8 cellular contexts compared by ENCODE assay signal in the genomic region with DNA sequence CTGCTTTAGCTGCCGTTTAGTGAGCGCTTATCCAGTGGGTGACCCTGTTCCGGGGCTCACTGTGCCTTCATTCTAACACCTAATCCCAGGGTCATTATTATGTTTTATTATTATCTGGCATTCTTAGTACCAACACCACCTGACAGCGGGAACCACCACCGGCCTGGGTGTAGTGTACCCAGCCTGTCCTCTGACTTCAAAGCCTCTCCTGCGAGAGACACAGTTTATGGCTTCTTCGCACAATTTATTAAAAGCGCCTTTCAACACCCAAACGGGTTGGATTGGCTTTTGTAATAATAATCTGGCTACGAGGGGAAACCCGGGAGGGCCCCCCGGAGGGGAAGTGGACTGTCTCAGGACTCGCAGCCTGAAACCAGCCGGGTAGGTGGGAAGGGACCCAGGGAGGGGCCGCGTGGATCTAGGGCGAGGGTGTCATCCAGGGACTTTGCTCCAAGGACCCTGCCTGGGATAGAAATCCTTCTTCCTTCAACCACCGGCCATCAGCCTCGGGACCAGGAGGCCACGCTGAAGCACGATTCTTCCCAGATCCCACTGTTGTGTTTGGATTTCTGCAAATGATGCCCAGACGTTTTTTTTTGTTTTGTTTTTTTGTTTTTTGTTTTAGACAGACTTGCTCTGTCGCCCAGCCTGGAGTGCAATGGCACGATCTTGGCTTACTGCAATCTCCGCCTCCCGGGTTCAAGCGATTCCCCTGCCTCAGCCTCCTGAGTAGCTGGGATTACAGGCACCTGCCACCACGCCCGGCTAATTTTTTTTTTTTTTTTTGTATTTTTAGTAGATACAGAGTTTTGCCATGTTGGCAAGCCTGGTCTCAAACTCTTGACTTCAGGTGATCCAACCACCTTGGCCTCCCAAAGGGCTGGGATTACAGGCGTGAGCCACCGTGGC. TPM values are rescaled to one million over a fixed set of nuclear protein-coding genes. Genes with fewer than 3 reads are reported as not detected.
DNase-seq lines count a peak whose midpoint lies in the region; ATAC-seq, FAIRE-seq and TF ChIP-seq lines count a peak whose summit lies in the region.

No MANE protein-coding gene starts in this region.

- no peaks in the 10 kb centered on the region for H3K9me2 ChIP-seq in OCI-LY1 (ENCODE audit: low read depth, low read length)

- H3K27me3 ChIP-seq in DND-41 (ENCODE audit: insufficient read depth, low read length, poor library complexity) (no peaks in the 10 kb centered on the region), OCI-LY1 (ENCODE audit: insufficient read depth, low read length) (no peaks in the 10 kb centered on the region), H1 (replicated peaks in 1 of 4; ENCODE audit: control insufficient read depth in 3 of 4, extremely low read depth in 1 of 4, insufficient read depth in 3 of 4, low read length in 3 of 4) (peaks cover 10 to 24% (median 22%) of the 10 kb centered on the region in 4 experiments), trophoblast cell (ENCODE audit: insufficient read depth, low read length) (no peaks in the 10 kb centered on the region)

- no peaks in the 10 kb centered on the region for H3F3A ChIP-seq in OCI-LY1 (ENCODE audit: insufficient read depth, low read length)

- H3K14ac ChIP-seq in H1 (ENCODE audit: insufficient read length) (no peak overlapping the region), trophoblast cell (ENCODE audit: low read length) (no peak overlapping the region)

- H2BK120ac ChIP-seq in H1 (replicated peaks; ENCODE audit: low read depth, low read length) (no peak overlapping the region), trophoblast cell (ENCODE audit: insufficient read depth, low read length, poor library complexity) (no peak overlapping the region)

- H3K27ac ChIP-seq in DND-41 (ENCODE audit: low read length) (peak overlapping the region; percentile 74), OCI-LY1 (ENCODE audit: low read depth, low read length, poor library complexity, severe bottlenecking) (peak overlapping the region; percentile 38), H1 (ENCODE audit: low read depth, low read length) (no peak overlapping the region), trophoblast cell (ENCODE audit: low read depth, low read length) (no peak overlapping the region)

- no peak for FAIRE-seq in H1 (lab: Jason Lieb, UNC)

- H3K9me3 ChIP-seq in DND-41 (ENCODE audit: insufficient read depth, low read length, severe bottlenecking) (no peaks in the 10 kb centered on the region), OCI-LY1 (ENCODE audit: low read length) (no peaks in the 10 kb centered on the region), H1 (ENCODE audit: insufficient read depth in 2 of 2, low read depth in 1 of 2, low read length in 1 of 2) (no peaks in the 10 kb centered on the region), trophoblast cell (ENCODE audit: insufficient read depth, low read depth, low read length) (no peaks in the 10 kb centered on the region)

- H3K79me1 ChIP-seq in H1 (ENCODE audit: low read depth, low read length): no peaks in the 10 kb centered on the region
- peaks cover 22% of the 10 kb centered on the region for H3K79me1 ChIP-seq in trophoblast cell (ENCODE audit: low read length)

- H2AK5ac ChIP-seq in H1 (ENCODE audit: low read depth, low read length) (no peak overlapping the region), trophoblast cell (ENCODE audit: low read length) (no peak overlapping the region)

- H4K8ac ChIP-seq in H1 (ENCODE audit: extremely low read depth, insufficient read depth, low read length) (no peak overlapping the region), trophoblast cell (ENCODE audit: low read depth, low read length) (no peak overlapping the region)

- no peak overlapping the region for H2BK5ac ChIP-seq in H1 (ENCODE audit: low read depth, low read length)
- no peak overlapping the region for H2BK5ac ChIP-seq in trophoblast cell (ENCODE audit: low read depth, low read length, poor library complexity)

- H2BK20ac ChIP-seq in H1 (ENCODE audit: low read length): no peak overlapping the region

- no peak overlapping the region for H3K4ac ChIP-seq in H1 (replicated peaks; ENCODE audit: insufficient read length, low read depth, low read length)
- no peak overlapping the region for H3K4ac ChIP-seq in trophoblast cell (ENCODE audit: low read depth, low read length)

- TF ChIP-seq POLR2A in H1 (IDR thresholded peaks at IDR 0.05; ENCODE audit: control extremely low read depth in 1 of 2, low read depth in 2 of 2, low read length in 2 of 2): no peak

- H3K18ac ChIP-seq in H1 (ENCODE audit: extremely low read depth, low read length) (no peak overlapping the region), trophoblast cell (ENCODE audit: low read length) (no peak overlapping the region)

- no peak overlapping the region for H4K91ac ChIP-seq in H1 (replicated peaks; ENCODE audit: insufficient read length, low read length)
- peak overlapping the region; percentile 79 for H4K91ac ChIP-seq in trophoblast cell (ENCODE audit: low read depth, low read length)

- peak overlapping the region; percentile 78 to 94; a peak in 3 of 4 replicates for H3K4me3 ChIP-seq in DND-41 (ENCODE audit: low read depth in 1 of 2, low read length in 2 of 2)
- H3K4me3 ChIP-seq in OCI-LY1 (ENCODE audit: low read depth, low read length, poor library complexity, severe bottlenecking): peak overlapping the region; percentile 73
- peak overlapping the region in 1 of 4 experiments; percentile 93; a peak in 1 of 8 replicates for H3K4me3 ChIP-seq in H1 (ENCODE audit: extremely low read depth in 1 of 4, insufficient read depth in 2 of 4, low read depth in 3 of 4, low read length in 4 of 4)
- no peak overlapping the region for H3K4me3 ChIP-seq in trophoblast cell (ENCODE audit: low read depth, low read length)

- H3K9ac ChIP-seq in DND-41 (ENCODE audit: low read depth, low read length): peak overlapping the region; percentile 99
- peak overlapping the region; percentile 77 for H3K9ac ChIP-seq in OCI-LY1 (ENCODE audit: low read length)
- no peak overlapping the region for H3K9ac ChIP-seq in H1 (replicated peaks in 1 of 4; ENCODE audit: extremely low read depth in 1 of 4, low read depth in 3 of 4, low read length in 3 of 4)
- no peak overlapping the region for H3K9ac ChIP-seq in trophoblast cell (ENCODE audit: low read length)

- H2BK12ac ChIP-seq in H1 (ENCODE audit: low read depth, low read length): no peak overlapping the region
- H2BK12ac ChIP-seq in trophoblast cell (ENCODE audit: low read length): no peak overlapping the region

- WGBS in H1 (ENCODE audit: extremely low coverage in 1 of 2, insufficient coverage in 1 of 2, insufficient read length in 1 of 2, insufficient replicate concordance in 2 of 2, low coverage in 1 of 2, low lambda C conversion rate in 2 of 2, missing lambda C conversion rate in 1 of 2), 2 experiments: 56% methylated on average over 29 of the region's 31 CpGs; no CpG with 5 or more reads in 1 of the 2 experiments
- WGBS in trophoblast cell (ENCODE audit: extremely low coverage, insufficient coverage, insufficient read length): no CpG with 5 or more reads among the region's 31 CpGs

- no peak overlapping the region for H4K12ac ChIP-seq in trophoblast cell (ENCODE audit: low read depth, low read length)

- no peak overlapping the region for H4K5ac ChIP-seq in H1 (ENCODE audit: insufficient read length, low read depth, low read length)

- no peak for TF ChIP-seq RAD21 in H1 (IDR thresholded peaks at IDR 0.05 in 1 of 2, conservative IDR thresholded peaks at IDR 0.05 in 1 of 2; ENCODE audit: low read depth in 2 of 2, low read length in 2 of 2)

- CTCF ChIA-PET in H1 (lab: Charles Lee; ENCODE audit: partially characterized antibody): interaction anchor here (1.0 kb wide), 1 partner anchor 29 kb away, joined by 3 read pairs; no protein-coding TSS in a partner anchor

- H3K79me2 ChIP-seq in DND-41 (ENCODE audit: insufficient read depth, low read length) (peaks cover 33% of the 10 kb centered on the region), OCI-LY1 (ENCODE audit: insufficient read depth, low read length) (peaks cover 17% of the 10 kb centered on the region), H1 (ENCODE audit: control insufficient read depth in 1 of 2, insufficient read depth in 2 of 2, low read length in 2 of 2) (peaks cover 9 to 18% of the 10 kb centered on the region in 2 experiments; a peak in 3 of 4 replicates), trophoblast cell (ENCODE audit: control insufficient read depth, insufficient read depth, low read length, poor library complexity) (peaks cover 21% of the 10 kb centered on the region)

- H3K4me2 ChIP-seq in DND-41 (ENCODE audit: insufficient read depth, low read length) (peak overlapping the region; percentile 58), OCI-LY1 (ENCODE audit: low read length) (peak overlapping the region; percentile 72), H1 (ENCODE audit: insufficient read depth in 1 of 2, low read depth in 2 of 2, low read length in 2 of 2) (peak overlapping the region; percentile 66 to 68; a peak in 2 of 4 replicates), trophoblast cell (ENCODE audit: low read length) (peak overlapping the region; percentile 94)

- TF ChIP-seq CTCF in DND-41 (IDR thresholded peaks at IDR 0.05; ENCODE audit: borderline replicate concordance, extremely low read depth, low read length, poor library complexity, severe bottlenecking) (no peak), OCI-LY1 (IDR thresholded peaks at IDR 0.05; ENCODE audit: low read length) (no peak), H1 (IDR thresholded peaks at IDR 0.05; ENCODE audit: control extremely low read depth in 1 of 3, insufficient read depth in 1 of 3, low read depth in 1 of 3, low read length in 3 of 3) (no peak)

- POLR2A ChIA-PET in H1 (lab: Charles Lee; ENCODE audit: partially characterized antibody): no interaction called here

- ATAC-seq in DND-41 (ENCODE audit: insufficient read depth, low read depth): no peak
- no peak for ATAC-seq in GM18502 (IDR thresholded peaks at IDR 0.05; ENCODE audit: poor library complexity, unreplicated experiment)

- no peak for DNase-seq in DND-41
- no peak for DNase-seq in H1 (ENCODE audit: low read depth in 1 of 2, low spot score in 2 of 2)
- DNase-seq in trophoblast cell: no peak
- DNase-seq in mucosa of gallbladder (ENCODE audit: low spot score): no peak
- no peak for DNase-seq in NCI-H1105 treated with DMSO at 0.1 percent for 48 hours (lab: John Stamatoyannopoulos, UW)
- no peak for DNase-seq in LoVo (ENCODE audit: low spot score)

- H3K56ac ChIP-seq in H1 (replicated peaks; ENCODE audit: insufficient read length, low read depth, low read length): no peak overlapping the region

- H3K4me1 ChIP-seq in DND-41 (ENCODE audit: insufficient read depth, low read length) (peaks cover 30% of the 10 kb centered on the region), OCI-LY1 (ENCODE audit: insufficient read depth, low read length, severe bottlenecking) (peaks cover 30% of the 10 kb centered on the region), H1 (replicated peaks in 1 of 4; ENCODE audit: control insufficient read depth in 3 of 4, insufficient read depth in 4 of 4, low read length in 3 of 4) (peaks cover 0 to 6% (median 4%) of the 10 kb centered on the region in 4 experiments; a peak in 4 of 7 replicates), trophoblast cell (ENCODE audit: control insufficient read depth in 1 of 2, insufficient read depth in 2 of 2, low read length in 2 of 2) (peaks cover 4 to 8% of the 10 kb centered on the region in 2 experiments)

- TF ChIP-seq EP300 in H1 (IDR thresholded peaks at IDR 0.05; ENCODE audit: borderline replicate concordance in 1 of 2, low read depth in 2 of 2, low read length in 2 of 2): no peak

- peak overlapping the region; percentile 73; the same call in 1 of the 2 replicates for H2AFZ ChIP-seq in DND-41 (ENCODE audit: low read depth, low read length)
- H2AFZ ChIP-seq in OCI-LY1 (ENCODE audit: low read length): no peak overlapping the region
- no peak overlapping the region for H2AFZ ChIP-seq in H1 (ENCODE audit: low read length)
- no peak overlapping the region for H2AFZ ChIP-seq in trophoblast cell (ENCODE audit: insufficient read depth, low read length, poor library complexity)

- H2BK15ac ChIP-seq in H1 (ENCODE audit: low read length): no peak overlapping the region

- peaks cover 6% of the 10 kb centered on the region; the same call in 1 of the 2 replicates for H3K23me2 ChIP-seq in H1 (ENCODE audit: low read depth, low read length)

- H3K36me3 ChIP-seq in DND-41 (ENCODE audit: insufficient read depth, low read length): peaks cover 15% of the 10 kb centered on the region
- peaks cover 12% of the 10 kb centered on the region for H3K36me3 ChIP-seq in OCI-LY1 (ENCODE audit: insufficient read depth, low read length)
- no peaks in the 10 kb centered on the region for H3K36me3 ChIP-seq in H1 (ENCODE audit: control insufficient read depth in 2 of 4, insufficient read depth in 4 of 4, low read length in 3 of 4)
- no peaks in the 10 kb centered on the region for H3K36me3 ChIP-seq in trophoblast cell (ENCODE audit: control insufficient read depth in 1 of 2, insufficient read depth in 2 of 2, low read length in 2 of 2)

- H3K23ac ChIP-seq in H1 (ENCODE audit: insufficient read length): no peak overlapping the region
- no peak overlapping the region for H3K23ac ChIP-seq in trophoblast cell (ENCODE audit: low read length)

- H4K20me1 ChIP-seq in DND-41 (ENCODE audit: insufficient read depth, low read length) (peaks cover 16% of the 10 kb centered on the region), OCI-LY1 (ENCODE audit: insufficient read depth, low read length) (no peaks in the 10 kb centered on the region), H1 (replicated peaks in 1 of 2; ENCODE audit: control insufficient read depth in 1 of 2, insufficient read depth in 2 of 2, low read length in 2 of 2) (peaks cover 0 to 5% of the 10 kb centered on the region in 2 experiments)

RNA-seq across cellular contexts. Expression of a gene that starts 1.6 kb away (rescaled TPM):
- total RNA-seq in H1 (2021; fragmentation: NEBNext Ultra II Directional; extraction: Animal tissue kit (Norgen Biotek cat#: 25700)): 16.6 and 17.8 TPM in 2 replicates
- 5.6 and 9.1 TPM in 2 replicates for polyA plus RNA-seq in H1 (2011; rRNA removed)
- polyA plus RNA-seq in H1 (2011; cell fraction: cytosol; rRNA removed): 5.6 TPM
- polyA plus RNA-seq in H1 (2011; cell fraction: nucleus; rRNA removed): 19.7 TPM
- 5.4 to 9.5 TPM (median 8.5 TPM) in 4 replicates for polyA plus RNA-seq in H1 (2012, experiment 1 of 2)
- polyA plus RNA-seq in H1 (2012, experiment 2 of 2): 4.5 TPM
- 17.9 TPM for polyA plus RNA-seq in H1 (2013, experiment 1 of 2)
- polyA plus RNA-seq in H1 (2013, experiment 2 of 2): 15.8 TPM
- 3.1 and 3.5 TPM in 2 replicates for polyA minus RNA-seq in H1 (2011; rRNA and poly(A)+ RNA removed)
- polyA minus RNA-seq in H1 (2011; cell fraction: cytosol; rRNA and poly(A)+ RNA removed): 9.5 TPM
- 14.4 TPM for polyA minus RNA-seq in H1 (2011; cell fraction: nucleus; rRNA and poly(A)+ RNA removed)
- 33.3 and 34.5 TPM in 2 replicates for polyA plus RNA-seq in trophoblast cell (2013)
- 82.6 TPM for total RNA-seq in mucosa of gallbladder

RNA-seq across cellular contexts. Expression of a gene that starts 55.6 kb away (rescaled TPM):
- total RNA-seq in H1 (2021; fragmentation: NEBNext Ultra II Directional; extraction: Animal tissue kit (Norgen Biotek cat#: 25700)): 161 and 162 TPM in 2 replicates
- polyA plus RNA-seq in H1 (2011; rRNA removed): 111 and 194 TPM in 2 replicates
- 126 TPM for polyA plus RNA-seq in H1 (2011; cell fraction: cytosol; rRNA removed)
- 193 TPM for polyA plus RNA-seq in H1 (2011; cell fraction: nucleus; rRNA removed)
- 112 to 185 TPM (median 178 TPM) in 4 replicates for polyA plus RNA-seq in H1 (2012, experiment 1 of 2)
- polyA plus RNA-seq in H1 (2012, experiment 2 of 2): 196 TPM
- polyA plus RNA-seq in H1 (2013, experiment 1 of 2): 112 TPM
- 109 TPM for polyA plus RNA-seq in H1 (2013, experiment 2 of 2)
- polyA minus RNA-seq in H1 (2011; rRNA and poly(A)+ RNA removed): 37.2 and 48.1 TPM in 2 replicates
- polyA minus RNA-seq in H1 (2011; cell fraction: cytosol; rRNA and poly(A)+ RNA removed): 84.9 TPM
- polyA minus RNA-seq in H1 (2011; cell fraction: nucleus; rRNA and poly(A)+ RNA removed): 58.1 TPM
- 150 and 155 TPM in 2 replicates for polyA plus RNA-seq in trophoblast cell (2013)
- 139 TPM for total RNA-seq in mucosa of gallbladder

Comparison
In these comparisons a context has a peak if more than half of its experiments do, and no peak if none do; other contexts are left out.
1. H3K27ac ChIP-seq: peak in DND-41 (single experiment) and OCI-LY1 (single experiment); none in H1 (single experiment) and trophoblast cell (single experiment).
2. H3K9ac ChIP-seq: peak in DND-41 (single experiment) and OCI-LY1 (single experiment); none in H1 (0 of 4) and trophoblast cell (single experiment).
3. Peak in every context shown above with its lines, with median percentiles within 50 percentile points of each other: H3K4me2 ChIP-seq.